12 cellular contexts compared by ENCODE assay signal in the genomic region with DNA sequence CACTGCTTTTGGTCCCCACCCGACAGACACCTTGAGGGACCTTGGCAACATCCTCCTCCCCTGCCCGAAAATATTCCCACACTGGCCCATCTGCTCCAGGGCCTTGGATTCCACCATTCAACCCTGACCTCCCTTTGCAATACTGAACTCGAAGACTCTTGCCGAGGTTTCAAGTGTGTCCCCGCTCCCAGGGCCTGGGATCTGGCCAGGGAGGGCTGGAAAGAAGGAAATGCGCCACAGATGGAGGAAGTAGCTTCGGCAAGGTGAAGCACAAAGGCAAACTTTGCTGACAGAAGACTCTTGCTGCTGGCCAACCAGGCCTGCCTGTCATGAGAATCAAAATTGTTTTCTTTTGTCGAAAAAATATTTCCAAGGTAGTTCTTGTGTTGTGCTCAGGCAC.
DNase-seq lines count a peak whose midpoint lies in the region; ATAC-seq, FAIRE-seq and TF ChIP-seq lines count a peak whose summit lies in the region.
"Had no signal": no experiment of that assay in that cellular context is flagged by ENCODE, and none has a peak within 500 bp of the region (broad histone marks: within the 10 kb centered on the region; RNA-seq: fewer than 3 reads in every experiment).

No MANE protein-coding gene starts in this region.

- peak overlapping the region; percentile 99 for H3K27ac Mint-ChIP-seq in mesothelial cell of epicardium
- no peak overlapping the region for H3K27ac Mint-ChIP-seq in activated CD4-positive, alpha-beta T cell treated with anti-CD3 and anti-CD28 coated beads, Interleukin-2, amount 10 ng/mL, durations not matched to agents 7 days and 5 days
- H3K27ac Mint-ChIP-seq: activated B cell treated with CpG ODN at 0.5 μM for 24 hours; activated naive CD8-positive, alpha-beta T cell had no signal

- H3K4me2 ChIP-seq in endothelial cell of umbilical vein (ENCODE audit: insufficient read depth, low read length) = no peak overlapping the region

- TF ChIP-seq POLR2A in endothelial cell of umbilical vein (IDR thresholded peaks at IDR 0.05; ENCODE audit: low read depth, low read length) = no peak

- no peak overlapping the region for H2AFZ ChIP-seq in endothelial cell of umbilical vein (ENCODE audit: low read depth, low read length)

- intact Hi-C loops in endothelial cell of umbilical vein (cut with micrococcal nuclease) = no loop called here

- TF ChIP-seq CTCF in RWPE1 (conservative IDR thresholded peaks at IDR 0.05; ENCODE audit: low read depth) (no peak), endothelial cell of umbilical vein (IDR thresholded peaks at IDR 0.05; ENCODE audit: extremely low read depth in 1 of 2, insufficient read depth in 1 of 2, low read depth in 1 of 2, low read length in 2 of 2) (no peak), mesothelial cell of epicardium (IDR thresholded peaks at IDR 0.05; ENCODE audit: unreplicated experiment) (no peak)

- no peak overlapping the region for H3K9ac ChIP-seq in endothelial cell of umbilical vein (replicated peaks; ENCODE audit: extremely low read depth, insufficient read depth, low read length)

- no peak overlapping the region for H3K4me3 ChIP-seq in endothelial cell of umbilical vein (replicated peaks in 1 of 3; ENCODE audit: insufficient read depth in 1 of 3, low read depth in 1 of 3, low read length in 3 of 3)
- no peak overlapping the region for H3K4me3 ChIP-seq in thymus (ENCODE audit: low read length)

- H3K27me3 Mint-ChIP-seq in mesothelial cell of epicardium (ENCODE audit: low read depth) = no peaks in the 10 kb centered on the region
- no peaks in the 10 kb centered on the region for H3K27me3 Mint-ChIP-seq in activated CD4-positive, alpha-beta T cell treated with anti-CD3 and anti-CD28 coated beads, Interleukin-2, amount 10 ng/mL, durations not matched to agents 7 days and 5 days
- H3K27me3 Mint-ChIP-seq: activated B cell treated with CpG ODN at 0.5 μM for 24 hours; activated naive CD8-positive, alpha-beta T cell had no signal

- H3K9me3 ChIP-seq in endothelial cell of umbilical vein (replicated peaks; ENCODE audit: control insufficient read depth, insufficient read depth, low read length) = no peaks in the 10 kb centered on the region
- H3K9me3 ChIP-seq in thymus (ENCODE audit: control insufficient read depth) = no peaks in the 10 kb centered on the region
- H3K9me3 ChIP-seq: neutrophil had no signal

- POLR2A ChIA-PET in RWPE1 (lab: Yijun Ruan, JAX; ENCODE audit: low non-redundant PET) = no interaction called here
- POLR2A ChIA-PET in endothelial cell of umbilical vein (lab: Charles Lee) = no interaction called here
- POLR2A ChIA-PET in activated CD4-positive, alpha-beta T cell treated with anti-CD3 and anti-CD28 coated beads, Interleukin-2, amount 10 ng/mL, durations not matched to agents 7 days and 5 days (lab: Charles Lee) = no interaction called here

- BruUV-seq in endothelial cell of umbilical vein (replicated peaks; lab: Mats Ljungman, UMichigan) = no TSS peak

- H3K9me1 ChIP-seq in endothelial cell of umbilical vein (replicated peaks; ENCODE audit: control insufficient read depth, extremely low read depth, insufficient read depth, low read length) = no peaks in the 10 kb centered on the region

- no peaks in the 10 kb centered on the region for H3K79me2 ChIP-seq in endothelial cell of umbilical vein (ENCODE audit: control insufficient read depth, insufficient read depth, low read length)

- peak overlapping the region; percentile 100 for H3K27ac ChIP-seq in RWPE1
- H3K27ac ChIP-seq in endothelial cell of umbilical vein (ENCODE audit: insufficient read depth, low read depth, low read length) = no peak overlapping the region
- H3K27ac ChIP-seq in thymus (ENCODE audit: low read depth) = peak overlapping the region; percentile 86
- H3K27ac ChIP-seq: neutrophil had no signal

- H3K4me1 Mint-ChIP-seq in mesothelial cell of epicardium = peaks cover 68% of the 10 kb centered on the region
- H3K4me1 Mint-ChIP-seq in activated CD4-positive, alpha-beta T cell treated with anti-CD3 and anti-CD28 coated beads, Interleukin-2, amount 10 ng/mL, durations not matched to agents 7 days and 5 days = peaks cover 5% of the 10 kb centered on the region
- H3K4me1 Mint-ChIP-seq: activated B cell treated with CpG ODN at 0.5 μM for 24 hours had no signal

- no peaks in the 10 kb centered on the region for H3K36me3 Mint-ChIP-seq in mesothelial cell of epicardium
- H3K36me3 Mint-ChIP-seq in activated CD4-positive, alpha-beta T cell treated with anti-CD3 and anti-CD28 coated beads, Interleukin-2, amount 10 ng/mL, durations not matched to agents 7 days and 5 days (ENCODE audit: low read depth) = peaks cover 2% of the 10 kb centered on the region

- CTCF ChIA-PET in RWPE1 (lab: Yijun Ruan, JAX) = no interaction called here
- CTCF ChIA-PET in endothelial cell of umbilical vein (lab: Charles Lee) = interaction anchor here (1.4 to 2.2 kb wide), 2 partner anchors 45 to 59 kb away, joined by 3 to 7 read pairs; no protein-coding TSS in a partner anchor
- CTCF ChIA-PET in activated CD4-positive, alpha-beta T cell treated with anti-CD3 and anti-CD28 coated beads, Interleukin-2, amount 10 ng/mL, durations not matched to agents 7 days and 5 days (lab: Charles Lee) = interaction anchor here (1.3 kb wide), 1 partner anchor 10 kb away, joined by 4 read pairs; no protein-coding TSS in a partner anchor

- no peaks in the 10 kb centered on the region for H3K9me3 Mint-ChIP-seq in mesothelial cell of epicardium
- H3K9me3 Mint-ChIP-seq in activated CD4-positive, alpha-beta T cell treated with anti-CD3 and anti-CD28 coated beads, Interleukin-2, amount 10 ng/mL, durations not matched to agents 7 days and 5 days = no peaks in the 10 kb centered on the region
- H3K9me3 Mint-ChIP-seq: activated B cell treated with CpG ODN at 0.5 μM for 24 hours had no signal

- no peaks in the 10 kb centered on the region for H4K20me1 ChIP-seq in endothelial cell of umbilical vein (replicated peaks; ENCODE audit: control insufficient read depth, extremely low read depth, insufficient read depth, low read length)

- dilution Hi-C loops in endothelial cell of umbilical vein (cut with MboI; ENCODE audit: extremely low pct_ligation_motif_present, low sequenced_read_pairs) = no loop called here

- DNase-seq in RWPE1 (ENCODE audit: low spot score) = no peak
- DNase-seq in endothelial cell of umbilical vein (ENCODE audit: low read depth, low spot score) = peak; percentile 51
- DNase-seq in mesothelial cell of epicardium (ENCODE audit: low spot score in 2 of 2, unreplicated experiment in 2 of 2) = no peak
- no peak for DNase-seq in NCI-H2196 (lab: John Stamatoyannopoulos, UW; ENCODE audit: unreplicated experiment)
- no peak for DNase-seq in activated CD4-positive, alpha-beta T cell treated with anti-CD3 and anti-CD28 coated beads, Interleukin-2, amount 10 ng/mL, durations not matched to agents 7 days and 5 days
- no peak for DNase-seq in A172 (ENCODE audit: low spot score)
- DNase-seq: activated B cell treated with CpG ODN at 0.5 μM for 24 hours, KG1 had no signal

- peaks cover 44% of the 10 kb centered on the region for H3K4me1 ChIP-seq in endothelial cell of umbilical vein (ENCODE audit: control insufficient read depth, extremely low read depth, insufficient read depth, low read length)
- H3K4me1 ChIP-seq in thymus (ENCODE audit: control insufficient read depth, insufficient read depth, low read length) = peaks cover 37% of the 10 kb centered on the region

- ATAC-seq in GM21825 (IDR thresholded peaks at IDR 0.05; ENCODE audit: unreplicated experiment) = no peak

- H3K4me3 Mint-ChIP-seq in mesothelial cell of epicardium = no peak overlapping the region
- H3K4me3 Mint-ChIP-seq in activated CD4-positive, alpha-beta T cell treated with anti-CD3 and anti-CD28 coated beads, Interleukin-2, amount 10 ng/mL, durations not matched to agents 7 days and 5 days = no peak overlapping the region
- H3K4me3 Mint-ChIP-seq: activated B cell treated with CpG ODN at 0.5 μM for 24 hours; activated naive CD8-positive, alpha-beta T cell had no signal

- no peak for FAIRE-seq in endothelial cell of umbilical vein (lab: Jason Lieb, UNC)

- 82% methylated on average over 8 of the region's 8 CpGs for WGBS in thymus

- H3K36me3 ChIP-seq in endothelial cell of umbilical vein (ENCODE audit: control insufficient read depth in 2 of 2, extremely low read depth in 1 of 2, insufficient read depth in 2 of 2, low read length in 2 of 2) = no peaks in the 10 kb centered on the region
- no peaks in the 10 kb centered on the region for H3K36me3 ChIP-seq in thymus (ENCODE audit: control insufficient read depth, insufficient read depth)
- H3K36me3 ChIP-seq: neutrophil had no signal

- H3K27me3 ChIP-seq in endothelial cell of umbilical vein (ENCODE audit: control insufficient read depth in 2 of 2, insufficient read depth in 2 of 2, low read length in 2 of 2) (no peaks in the 10 kb centered on the region), thymus (ENCODE audit: control insufficient read depth, insufficient read depth) (no peaks in the 10 kb centered on the region)
- H3K27me3 ChIP-seq: neutrophil had no signal

TF ChIP-seq in endothelial cell of umbilical vein, 7 proteins besides CTCF, POLR2A, EP300 and RAD21:
- TF ChIP-seq JUN (IDR thresholded peaks at IDR 0.05; ENCODE audit: borderline replicate concordance, insufficient read depth, insufficient read length, low read depth) (no peak), FOS (IDR thresholded peaks at IDR 0.05; ENCODE audit: borderline replicate concordance, insufficient read depth, low read length) (no peak), GATA2 (IDR thresholded peaks at IDR 0.05; ENCODE audit: insufficient read depth, insufficient read length, low read depth, low read length) (no peak), POLR2AphosphoS5 (IDR thresholded peaks at IDR 0.05; ENCODE audit: insufficient read depth, low read depth, low read length) (no peak), MYC (IDR thresholded peaks at IDR 0.05; ENCODE audit: low read depth, low read length) (no peak), EZH2 (IDR thresholded peaks at IDR 0.05; ENCODE audit: borderline replicate concordance, low read depth, low read length, severe bottlenecking) (no peak)
- TF ChIP-seq, protein P1, sequence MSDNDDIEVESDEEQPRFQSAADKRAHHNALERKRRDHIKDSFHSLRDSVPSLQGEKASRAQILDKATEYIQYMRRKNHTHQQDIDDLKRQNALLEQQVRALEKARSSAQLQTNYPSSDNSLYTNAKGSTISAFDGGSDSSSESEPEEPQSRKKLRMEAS (IDR thresholded peaks at IDR 0.05; ENCODE audit: insufficient read depth, insufficient read length) = no peak
